In the genomic region with DNA sequence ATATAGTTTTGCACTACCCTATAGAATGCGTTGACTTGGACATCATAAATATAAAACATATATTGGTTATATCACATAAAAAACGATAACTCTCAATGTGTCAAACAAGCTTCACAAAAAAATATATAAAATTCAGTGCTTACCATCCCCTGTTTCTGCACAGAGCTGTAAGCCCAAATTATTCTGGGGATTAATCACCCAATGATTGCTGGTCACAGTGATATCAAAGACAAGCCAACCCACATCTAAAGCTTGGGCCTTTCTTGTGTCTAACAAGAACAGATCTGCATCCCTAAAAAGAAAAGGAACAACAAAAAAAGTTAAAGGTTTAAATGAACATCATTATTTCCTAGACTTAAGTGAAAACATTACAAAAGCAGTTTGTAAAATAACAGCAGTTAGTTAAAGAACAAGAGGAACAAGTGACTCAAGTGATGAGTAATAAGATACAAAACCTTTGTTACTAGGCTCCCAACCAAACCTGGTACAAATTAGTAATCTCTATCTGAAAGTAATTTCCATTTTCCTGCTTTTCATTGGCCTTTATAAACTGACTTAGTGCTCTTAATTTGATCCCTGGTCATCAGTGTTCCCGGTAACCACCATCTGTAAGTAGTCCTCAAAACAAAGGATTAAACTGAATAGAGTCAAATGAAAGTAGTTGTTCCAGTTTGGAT, we compare ENCODE assay signal across 17 cellular contexts.
A peak's percentile ranks its signal among the peaks of the same experiment; 100 is the strongest.
DNase-seq lines count a peak whose midpoint lies in the region; ATAC-seq and TF ChIP-seq lines count a peak whose summit lies in the region.
"Had no signal": no experiment of that assay in that cellular context is flagged by ENCODE, and none has a peak within 500 bp of the region (broad histone marks: within the 10 kb centered on the region; RNA-seq: fewer than 3 reads in every experiment).

No MANE protein-coding gene starts in this region.

- H3K79me2 ChIP-seq in GM23248 (ENCODE audit: insufficient read depth): no peaks in the 10 kb centered on the region
- no peaks in the 10 kb centered on the region for H3K79me2 ChIP-seq in H9 (ENCODE audit: insufficient read depth, low read length)

- H3K4me3 Mint-ChIP-seq in H9: no peak overlapping the region
- H3K4me3 Mint-ChIP-seq: activated T-cell treated with anti-CD3 and anti-CD28 coated beads, Interleukin-2, amount 50 U/mL, for 72 hours; B cell had no signal

- no peaks in the 10 kb centered on the region for H3K36me3 ChIP-seq in GM23248 (ENCODE audit: low read depth)

- no peak overlapping the region for H2BK15ac ChIP-seq in H9 (ENCODE audit: low read depth, low read length)

- TF ChIP-seq CTCF in foreskin fibroblast (IDR thresholded peaks at IDR 0.05; ENCODE audit: low read depth, low read length) (no peak), GM13977 (IDR thresholded peaks at IDR 0.05; ENCODE audit: extremely low read depth, insufficient read depth, missing control alignments) (no peak), H9 (conservative IDR thresholded peaks at IDR 0.05) (no peak)

- H3K9me3 Mint-ChIP-seq in H9: peaks cover 0 to 4% of the 10 kb centered on the region in 2 experiments; a peak in 2 of 5 replicates

- H3K18ac ChIP-seq in H9 (ENCODE audit: insufficient read length, low read depth, low read length): no peak overlapping the region

- no peaks in the 10 kb centered on the region for H3K23me2 ChIP-seq in H9 (ENCODE audit: insufficient read length, low read depth, low read length, poor library complexity, severe bottlenecking)

- H4K8ac ChIP-seq in H9 (replicated peaks; ENCODE audit: insufficient read length, low read depth, low read length): no peak overlapping the region

- no peaks in the 10 kb centered on the region for H3K9me3 ChIP-seq in GM23248 (ENCODE audit: low read depth)
- no peaks in the 10 kb centered on the region for H3K9me3 ChIP-seq in H9 (ENCODE audit: control insufficient read depth, low read depth, low read length)
- H3K9me3 ChIP-seq: mucosa of descending colon had no signal

- DNase-seq in ACHN (peak; percentile 7), GM23248 (peak; percentile 90), amniotic stem cell (lab: John Stamatoyannopoulos, UW) (peak; percentile 78), foreskin fibroblast (peak; percentile 57 to 78), GM13977 (ENCODE audit: low spot score) (no peak), H9 (no peak), SKM-1 treated with dmso at 0.1 percent for 144 hours (lab: John Stamatoyannopoulos, UW; ENCODE audit: unreplicated experiment) (no peak), Right ventricle myocardium inferior (ENCODE audit: missing footprints) (no peak)
- DNase-seq: activated CD4-positive, alpha-beta T cell treated with anti-CD3 and anti-CD28 coated beads for 1 hour; activated T-cell treated with anti-CD3 and anti-CD28 coated beads, Interleukin-2, amount 50 U/mL, for 72 hours; caudate nucleus; DND-41; mucosa of descending colon; NCI-H146; stimulated activated CD4-positive, alpha-beta T cell treated with anti-CD3 and anti-CD28 coated beads, Interleukin-1b, Interleukin-23, amount 100 ng/mL, for 48 hours had no signal

- no peak overlapping the region for H2AK5ac ChIP-seq in H9 (ENCODE audit: insufficient read length, low read length)

- H2BK20ac ChIP-seq in H9 (ENCODE audit: low read depth, low read length, poor library complexity, severe bottlenecking): no peak overlapping the region

- H3K4ac ChIP-seq in H9 (ENCODE audit: low read depth, low read length): no peak overlapping the region

- H3K27me3 Mint-ChIP-seq in H9 (ENCODE audit: low read depth): no peaks in the 10 kb centered on the region
- H3K27me3 Mint-ChIP-seq: B cell, progenitor cell of endocrine pancreas had no signal

- H2BK12ac ChIP-seq in H9 (ENCODE audit: insufficient read length, low read depth, low read length): no peak overlapping the region

- H3K27ac ChIP-seq in GM23248 (peak overlapping the region; percentile 59), H9 (ENCODE audit: insufficient read length, low read depth, low read length) (no peak overlapping the region)

- in situ Hi-C loops in ACHN (cut with HindIII; ENCODE audit: low pct_ligation_motif_present, low pct_unique_long_range_greater_than_20kb, low sequenced_read_pairs): no loop called here
- in situ Hi-C loops in GM23248 (cut with MboI): no loop called here
- in situ Hi-C loops in GM13977 (cut with MboI; ENCODE audit: low pct_unique_long_range_greater_than_20kb, low sequenced_read_pairs, unreplicated experiment): no loop called here

- no peak overlapping the region for H3K4me3 ChIP-seq in GM23248
- no peak overlapping the region for H3K4me3 ChIP-seq in foreskin fibroblast (ENCODE audit: low read depth in 1 of 2, low read length in 2 of 2)
- H3K4me3 ChIP-seq: mucosa of descending colon had no signal

- no peak for ATAC-seq in Right ventricle myocardium inferior
- ATAC-seq: activated T-cell treated with anti-CD3 and anti-CD28 coated beads, Interleukin-2, amount 50 U/mL, for 72 hours; mucosa of descending colon had no signal

- H2BK5ac ChIP-seq in H9 (ENCODE audit: insufficient read length, low read length): no peak overlapping the region

- H2BK120ac ChIP-seq in H9 (ENCODE audit: low read depth, low read length, poor library complexity, severe bottlenecking): no peak overlapping the region

- H4K20me1 ChIP-seq in GM23248 (ENCODE audit: insufficient read depth) (no peaks in the 10 kb centered on the region), H9 (ENCODE audit: control insufficient read depth, insufficient read depth, insufficient read length) (no peaks in the 10 kb centered on the region)

- no peaks in the 10 kb centered on the region for H3K79me1 ChIP-seq in H9 (ENCODE audit: insufficient read depth, low read depth, low read length, poor library complexity, severe bottlenecking)

- H3K4me2 ChIP-seq in GM23248 (ENCODE audit: unreplicated experiment): peak overlapping the region; percentile 49
- no peak overlapping the region for H3K4me2 ChIP-seq in H9 (ENCODE audit: insufficient read depth, insufficient read length, low read length)

- no peak overlapping the region for H3K56ac ChIP-seq in H9 (ENCODE audit: insufficient read length, low read depth, low read length)

- H3K4me1 ChIP-seq in GM23248 (ENCODE audit: insufficient read depth) (peaks cover 8% of the 10 kb centered on the region), H9 (ENCODE audit: insufficient read depth, low read length) (no peaks in the 10 kb centered on the region)

- no peak overlapping the region for H3K27ac Mint-ChIP-seq in H9
- H3K27ac Mint-ChIP-seq: activated T-cell treated with anti-CD3 and anti-CD28 coated beads, Interleukin-2, amount 50 U/mL, for 72 hours; B cell; progenitor cell of endocrine pancreas had no signal

- intact Hi-C loops in Right ventricle myocardium inferior (cut with DNase I): no loop called here

- H4K91ac ChIP-seq in H9 (ENCODE audit: insufficient read length, low read depth, low read length): no peak overlapping the region

- H4K5ac ChIP-seq in H9 (ENCODE audit: insufficient read length, low read depth, low read length): no peak overlapping the region

- H3K9ac ChIP-seq in GM23248 (peak overlapping the region; percentile 48; the same call in 1 of the 2 replicates), H9 (ENCODE audit: extremely low read depth, insufficient read length, low read length) (no peak overlapping the region)

- no peaks in the 10 kb centered on the region for H3K9me2 ChIP-seq in GM23248 (ENCODE audit: insufficient read depth)

- WGBS in GM23248 (ENCODE audit: low coverage in 1 of 2, low lambda C conversion rate in 2 of 2, missing lambda C conversion rate in 2 of 2), 2 experiments: 53 to 61% methylated on average over 3 of the region's 3 CpGs
- no CpG with 5 or more reads among the region's 3 CpGs for WGBS in H9 (ENCODE audit: extremely low coverage, insufficient read length, low lambda C conversion rate)

- peaks cover 12% of the 10 kb centered on the region for H3F3A ChIP-seq in GM23248 (ENCODE audit: insufficient read depth)

- no peak overlapping the region for H2AFZ ChIP-seq in GM23248
- no peak overlapping the region for H2AFZ ChIP-seq in H9 (ENCODE audit: low read length)

- H3K36me3 Mint-ChIP-seq in H9 (ENCODE audit: insufficient read depth in 1 of 3, low read depth in 3 of 3): no peaks in the 10 kb centered on the region

- H3K23ac ChIP-seq in H9 (ENCODE audit: insufficient read length, low read depth, low read length): no peak overlapping the region

- H3K27me3 ChIP-seq in GM23248 (replicated peaks; ENCODE audit: insufficient read depth): no peaks in the 10 kb centered on the region
- no peaks in the 10 kb centered on the region for H3K27me3 ChIP-seq in H9 (ENCODE audit: insufficient read depth, low read length)

- H3T11ph ChIP-seq in H9 (ENCODE audit: low read length): no peak overlapping the region

- no peak overlapping the region for H3K14ac ChIP-seq in H9 (ENCODE audit: insufficient read depth, low read length)

- no peaks in the 10 kb centered on the region for H3K4me1 Mint-ChIP-seq in H9
- H3K4me1 Mint-ChIP-seq: B cell had no signal

Comparison
In these comparisons a context has a peak if more than half of its experiments do, and no peak if none do; other contexts are left out.
1. DNase-seq: peak in ACHN (single experiment), GM23248 (single experiment), amniotic stem cell (single experiment) and foreskin fibroblast (2 of 2); none in GM13977 (single experiment), H9 (single experiment), SKM-1 treated with dmso at 0.1 percent for 144 hours (single experiment) and Right ventricle myocardium inferior (single experiment).